ENCODE assay signal across 13 cellular contexts in the genomic region with DNA sequence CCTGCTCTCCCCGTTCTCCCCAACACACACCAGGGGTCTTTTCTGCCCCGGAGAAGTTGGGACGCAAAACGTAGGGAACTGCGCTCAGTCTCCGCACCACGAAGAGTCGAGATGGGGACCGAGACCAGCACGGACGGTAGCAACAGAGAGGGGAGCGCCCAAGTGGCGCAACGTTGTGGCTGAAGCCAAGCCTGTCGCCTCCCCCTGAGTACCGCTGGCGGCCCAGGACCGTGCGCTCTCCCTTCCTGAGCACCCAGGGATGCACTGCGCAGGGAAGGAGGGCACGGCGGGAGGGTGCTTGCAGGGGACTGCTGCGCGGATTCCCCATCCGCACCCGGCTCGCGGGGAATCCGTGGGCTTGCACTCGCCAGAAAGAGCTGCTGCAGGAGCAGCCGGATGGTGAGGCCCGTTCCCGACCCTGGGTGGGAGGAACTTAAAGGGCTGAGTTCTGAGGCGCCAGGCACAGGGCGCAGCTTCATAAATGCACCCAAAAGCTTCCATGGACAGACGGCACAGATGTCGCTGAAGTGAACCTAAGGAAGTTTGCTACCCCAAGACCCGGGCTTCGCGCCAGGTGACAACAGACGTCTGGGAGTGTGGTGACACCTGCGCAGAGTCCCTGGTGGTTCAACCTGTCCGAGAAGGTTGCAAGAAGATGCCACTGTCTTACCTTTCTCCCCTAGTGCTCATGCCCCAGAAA.
DNase-seq lines count a peak whose midpoint lies in the region; ATAC-seq and TF ChIP-seq lines count a peak whose summit lies in the region.
"Had no signal": no experiment of that assay in that cellular context is flagged by ENCODE, and none has a peak within 500 bp of the region (broad histone marks: within the 10 kb centered on the region; RNA-seq: fewer than 3 reads in every experiment).

No MANE protein-coding gene starts in this region.

- H2AFZ ChIP-seq in ACC112 (ENCODE audit: low read length, unreplicated experiment) (peak overlapping the region; percentile 68), osteoblast (ENCODE audit: low read length) (peak overlapping the region; percentile 82)

- H3K4me3 Mint-ChIP-seq in immature natural killer cell: no peak overlapping the region
- H3K4me3 Mint-ChIP-seq: activated T-helper 17 cell treated with anti-CD3 and anti-CD28 coated beads, Interleukin-2, amount 50 U/mL, for 72 hours; B cell had no signal

- H3K4me2 ChIP-seq in osteoblast (ENCODE audit: insufficient read depth, low read length): peak overlapping the region; percentile 100

- no peak for TF ChIP-seq CTCF in osteoblast (IDR thresholded peaks at IDR 0.05; ENCODE audit: extremely low read depth, low read depth, low read length)

- peak; percentile 29 for DNase-seq in amniotic epithelial cell (ENCODE audit: low read depth)
- DNase-seq in left cardiac atrium: peak; percentile 36
- no peak for DNase-seq in osteoblast (ENCODE audit: insufficient read length, low spot score, missing footprints)
- no peak for DNase-seq in SJCRH30
- DNase-seq in NCI-H146 treated with DMSO at 0.1 percent for 48 hours (lab: John Stamatoyannopoulos, UW; ENCODE audit: unreplicated experiment): no peak
- no peak for DNase-seq in immature natural killer cell
- DNase-seq: HFFc6, PC-3, small intestine had no signal

- H3K27ac ChIP-seq in ACC112 (ENCODE audit: low read depth, low read length) (peak overlapping the region; percentile 45; the same call in 1 of the 2 replicates), osteoblast (ENCODE audit: low read depth, low read length) (peak overlapping the region; percentile 72), SJCRH30 (no peak overlapping the region)

- H3K27me3 ChIP-seq in ACC112 (ENCODE audit: insufficient read depth, low read length) (peaks cover 47% of the 10 kb centered on the region), osteoblast (ENCODE audit: insufficient read depth, low read length) (peaks cover 28% of the 10 kb centered on the region), SJCRH30 (peaks cover 29% of the 10 kb centered on the region)

- H3K4me3 ChIP-seq in ACC112 (ENCODE audit: low read depth, low read length) (peak overlapping the region; percentile 91), osteoblast (ENCODE audit: insufficient read depth, low read length) (peak overlapping the region; percentile 90), SJCRH30 (no peak overlapping the region)

- peaks cover 8 to 18% (median 16%) of the 10 kb centered on the region in 3 donors for H3K27me3 Mint-ChIP-seq in immature natural killer cell (ENCODE audit: low read depth in 3 of 3)

- no peaks in the 10 kb centered on the region for H4K20me1 ChIP-seq in osteoblast (ENCODE audit: insufficient read depth, low read length)

- no peaks in the 10 kb centered on the region for H3K36me3 Mint-ChIP-seq in immature natural killer cell

- H3K36me3 ChIP-seq in ACC112 (ENCODE audit: insufficient read depth, low read length): no peaks in the 10 kb centered on the region
- no peaks in the 10 kb centered on the region for H3K36me3 ChIP-seq in osteoblast (ENCODE audit: insufficient read depth, low read length)
- no peaks in the 10 kb centered on the region for H3K36me3 ChIP-seq in SJCRH30

- H3K79me2 ChIP-seq in ACC112 (ENCODE audit: control insufficient read depth, insufficient read depth, low read length, unreplicated experiment): no peaks in the 10 kb centered on the region
- no peaks in the 10 kb centered on the region for H3K79me2 ChIP-seq in osteoblast (ENCODE audit: insufficient read depth, low read length)

- peaks cover 0 to 8% of the 10 kb centered on the region in 2 donors for H3K4me1 Mint-ChIP-seq in immature natural killer cell
- H3K4me1 Mint-ChIP-seq: activated T-helper 17 cell treated with anti-CD3 and anti-CD28 coated beads, Interleukin-2, amount 50 U/mL, for 72 hours had no signal

- H3K9me3 ChIP-seq in osteoblast (ENCODE audit: low read depth, low read length) (no peaks in the 10 kb centered on the region), SJCRH30 (replicated peaks) (no peaks in the 10 kb centered on the region)

- intact Hi-C loops in left cardiac atrium (cut with DNase I): loop anchor here in 1 of 2 donors (1.0 to 10.0 kb wide), 2 partner anchors 17 to 94 kb away; no protein-coding TSS in a partner anchor

- H3K4me1 ChIP-seq in ACC112 (ENCODE audit: control insufficient read depth, insufficient read depth, low read length, unreplicated experiment) (peaks cover 5% of the 10 kb centered on the region), osteoblast (ENCODE audit: insufficient read depth, low read length) (peaks cover 10% of the 10 kb centered on the region), SJCRH30 (no peaks in the 10 kb centered on the region)

- peak; percentile 11 to 33 for ATAC-seq in left cardiac atrium
- ATAC-seq in HG03565 (IDR thresholded peaks at IDR 0.05; ENCODE audit: unreplicated experiment): no peak
- ATAC-seq: activated T-helper 17 cell treated with anti-CD3 and anti-CD28 coated beads, Interleukin-2, amount 50 U/mL, for 72 hours; PC-3 had no signal

- peaks cover 0 to 1% (median 0%) of the 10 kb centered on the region in 6 donors for H3K9me3 Mint-ChIP-seq in immature natural killer cell
- H3K9me3 Mint-ChIP-seq: activated T-helper 17 cell treated with anti-CD3 and anti-CD28 coated beads, Interleukin-2, amount 50 U/mL, for 72 hours had no signal

- no peak overlapping the region for H3K27ac Mint-ChIP-seq in immature natural killer cell
- H3K27ac Mint-ChIP-seq: activated T-helper 17 cell treated with anti-CD3 and anti-CD28 coated beads, Interleukin-2, amount 50 U/mL, for 72 hours; B cell; HFFc6 had no signal

Comparison
In these comparisons a context has a peak if more than half of its experiments do, and no peak if none do; other contexts are left out.
1. DNase-seq: peak in amniotic epithelial cell (single experiment) and left cardiac atrium (single experiment); none in osteoblast (single experiment), SJCRH30 (0 of 2), NCI-H146 treated with DMSO at 0.1 percent for 48 hours (single experiment) and immature natural killer cell (0 of 3).